In the genomic region with DNA sequence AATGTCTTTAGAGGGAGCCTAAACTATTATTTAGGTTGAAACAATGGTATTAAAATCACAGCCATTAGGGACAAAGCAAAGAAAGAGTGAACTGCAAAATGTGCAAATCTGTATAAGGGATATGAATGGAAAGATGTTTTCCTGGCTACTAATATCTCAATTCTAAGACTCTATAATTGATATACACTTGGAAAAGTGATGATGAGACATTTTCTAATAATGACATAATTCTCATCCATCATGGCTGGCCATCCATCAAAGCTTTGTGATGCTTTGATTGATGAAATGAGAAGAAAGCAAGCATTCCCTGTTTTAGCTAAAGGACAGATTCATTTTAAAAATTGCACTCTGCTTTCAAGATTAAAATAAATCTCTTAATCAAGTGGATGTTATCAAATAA, we compare ENCODE assay signal across 3 cellular contexts.
A peak's percentile ranks its signal among the peaks of the same experiment; 100 is the strongest.
TF ChIP-seq lines count a peak whose summit lies in the region.

No MANE protein-coding gene starts in this region.

TF ChIP-seq in HepG2, 621 proteins besides CTCF, POLR2A, EP300 and RAD21 (continued from another document):
- TF ChIP-seq MAFF (IDR thresholded peaks at IDR 0.05; ENCODE audit: low read depth, low read length) (peak; percentile 53; the same call in 1 of the 2 replicates), DR1 (CRISPR knock-in tag; IDR thresholded peaks at IDR 0.05) (no peak)

TF ChIP-seq in IMR-90, 13 proteins besides CTCF, POLR2A, EP300 and RAD21 (continued from another document):
- no peak for TF ChIP-seq USF2 (IDR thresholded peaks at IDR 0.05; ENCODE audit: low read depth, low read length)
- no peak for TF ChIP-seq RCOR1 (IDR thresholded peaks at IDR 0.05; ENCODE audit: insufficient replicate concordance, low read length)

TF ChIP-seq in neural cell, 6 proteins besides CTCF, POLR2A, EP300 and RAD21 (continued from another document):
- TF ChIP-seq POLR2AphosphoS5 (IDR thresholded peaks at IDR 0.05) (no peak), MXI1 (conservative IDR thresholded peaks at IDR 0.05; ENCODE audit: poor library complexity, severe bottlenecking) (no peak), REST (IDR thresholded peaks at IDR 0.05; ENCODE audit: borderline replicate concordance) (no peak), SMC3 (conservative IDR thresholded peaks at IDR 0.05; ENCODE audit: poor library complexity) (no peak), TAF1 (IDR thresholded peaks at IDR 0.05; ENCODE audit: low read depth) (no peak)
